ENCODE assay signal across 8 cellular contexts in genomic region chr7:92447239-92448184, GRCh38. TPM values are rescaled to one million over a fixed set of nuclear protein-coding genes. Genes with fewer than 3 reads are reported as not detected.
A peak's percentile ranks its signal among the peaks of the same experiment; 100 is the strongest.
DNase-seq lines count a peak whose midpoint lies in the region; ATAC-seq, FAIRE-seq and TF ChIP-seq lines count a peak whose summit lies in the region.

Gene GATAD1 (plus strand): TSS chr7:92447482. CDS start chr7:92447730, 248 bp downstream.

- H4K20me1 ChIP-seq in hepatocyte (ENCODE audit: insufficient read depth, poor library complexity, severe bottlenecking) = no peaks in the 10 kb centered on the region

- peaks cover 29% of the 10 kb centered on the region for H3K79me2 ChIP-seq in hepatocyte

- ATAC-seq in HG02981 (IDR thresholded peaks at IDR 0.05; ENCODE audit: unreplicated experiment) = peak; percentile 88

- peak within 1 kb of the TSS; percentile 92 for H3K4me3 ChIP-seq in hepatocyte

- TF ChIP-seq CTCF in 22Rv1 (IDR thresholded peaks at IDR 0.05) = peak; percentile 93
- TF ChIP-seq CTCF in hepatocyte (IDR thresholded peaks at IDR 0.05; ENCODE audit: poor library complexity) = peak; percentile 98

- peak within 1 kb of the TSS; percentile 96 for H3K27ac ChIP-seq in 22Rv1
- H3K27ac ChIP-seq in hepatocyte = peak within 1 kb of the TSS; percentile 98

- under 1% methylated on average over 55 of the region's 91 CpGs for WGBS in hepatocyte (ENCODE audit: low lambda C conversion rate, missing lambda C conversion rate)

- DNase-seq in GM18507 (ENCODE audit: extremely low spot score, insufficient read length, low read depth) = peak; percentile 81
- DNase-seq in NCI-H2029 (lab: John Stamatoyannopoulos, UW) = peak; percentile 88
- peak; percentile 72 for DNase-seq in T1000 (lab: John Stamatoyannopoulos, UW)
- peak; percentile 96 for DNase-seq in astrocyte of the hippocampus (ENCODE audit: low read depth, low spot score)
- peak; percentile 95 for DNase-seq in hepatocyte (ENCODE audit: low spot score)
- peak; percentile 98 for DNase-seq in retina

- H3K4me2 ChIP-seq in hepatocyte = peak within 1 kb of the TSS; percentile 80

- no peaks in the 10 kb centered on the region for H3K36me3 ChIP-seq in hepatocyte (replicated peaks; ENCODE audit: insufficient read depth, low read depth)

- H3K9me2 ChIP-seq in hepatocyte (replicated peaks; ENCODE audit: insufficient read depth) = no peaks in the 10 kb centered on the region

- FAIRE-seq in GM18507 (lab: Jason Lieb, UNC) = peak; percentile 89

- H2AFZ ChIP-seq in hepatocyte = peak within 1 kb of the TSS; percentile 91

- H3K9me3 ChIP-seq in hepatocyte (ENCODE audit: low read depth) = no peaks in the 10 kb centered on the region

- H3K4me1 ChIP-seq in hepatocyte (ENCODE audit: insufficient read depth) = peaks cover 17% of the 10 kb centered on the region

- H3K27me3 ChIP-seq in hepatocyte = no peaks in the 10 kb centered on the region

RNA-seq across cellular contexts. Expression of gene GATAD1, which starts in this region (rescaled TPM):
- total RNA-seq in hepatocyte = 27.5 and 33.2 TPM in 2 replicates
- polyA plus RNA-seq in hepatocyte = 25.3 and 28.7 TPM in 2 replicates

Comparison
In these comparisons a context has a peak if more than half of its experiments do, and no peak if none do; other contexts are left out.
1. Peak in every context shown above with its lines: DNase-seq, ATAC-seq, H3K4me3 ChIP-seq and H3K27ac ChIP-seq.